In the genomic region with DNA sequence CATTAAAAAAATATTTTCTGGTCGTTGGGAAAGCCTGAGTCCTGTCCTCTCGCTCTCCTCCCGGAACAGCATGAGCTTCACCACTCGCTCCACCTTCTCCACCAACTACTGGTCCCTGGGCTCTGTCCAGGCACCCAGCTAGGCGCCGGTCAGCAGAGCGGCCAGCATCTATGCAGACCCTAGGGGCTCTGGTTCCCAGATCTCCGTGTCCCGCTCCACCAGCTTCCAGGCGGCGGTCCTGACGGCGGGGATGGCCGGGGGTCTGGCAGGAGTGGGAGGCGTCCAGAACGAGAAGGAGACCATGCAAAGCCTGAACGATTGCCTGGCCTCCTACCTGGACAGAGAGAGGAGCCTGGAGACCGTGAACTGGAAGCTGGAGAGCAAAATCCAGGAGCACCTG, we compare ENCODE assay signal across 35 cellular contexts.
"Had no signal": no experiment of that assay in that cellular context is flagged by ENCODE, and none has a peak within 500 bp of the region (broad histone marks: within the 10 kb centered on the region; RNA-seq: fewer than 3 reads in every experiment).

No MANE protein-coding gene starts in this region.

- H3K4me3 ChIP-seq: MG63 had no signal

- DNase-seq: Karpas-422, Kasumi-1, KBM-7, KG1, MG63, MM.1S, MV-4-11, NCI-H1048, NCI-H1092, NCI-H1092 treated with DMSO at 0.1 percent for 48 hours, NCI-H1105, NCI-H1105 treated with DMSO at 0.1 percent for 48 hours, NCI-H1417, NCI-H1417 treated with DMSO at 0.1 percent for 48 hours, NCI-H1436, NCI-H1436 treated with DMSO at 0.1 percent for 48 hours, NCI-H146, NCI-H1694, NCI-H1694 treated with DMSO at 0.1 percent for 48 hours, NCI-H187, NCI-H187 treated with DMSO at 0.1 percent for 48 hours, NCI-H1930, NCI-H2029, NCI-H2029 treated with DMSO at 0.1 percent for 48 hours, NCI-H2081, NCI-H2081 treated with DMSO at 0.1 percent for 48 hours, NCI-H2107, NCI-H2171, NCI-H2171 treated with DMSO at 0.1 percent for 48 hours, NCI-H2227 treated with DMSO at 0.1 percent for 48 hours, NCI-H226, NCI-H345, NCI-H446, NCI-H446 treated with DMSO at 0.1 percent for 48 hours had no signal

- H3K9ac ChIP-seq: KMS-11 had no signal

- H3K9me3 ChIP-seq: MG63 had no signal

- H3K27me3 ChIP-seq: MG63 had no signal

- H3K27ac ChIP-seq: KMS-11 had no signal

- H3K36me3 ChIP-seq: MG63 had no signal
